Comparison of ENCODE assay signal across 11 cellular contexts in the genomic region with DNA sequence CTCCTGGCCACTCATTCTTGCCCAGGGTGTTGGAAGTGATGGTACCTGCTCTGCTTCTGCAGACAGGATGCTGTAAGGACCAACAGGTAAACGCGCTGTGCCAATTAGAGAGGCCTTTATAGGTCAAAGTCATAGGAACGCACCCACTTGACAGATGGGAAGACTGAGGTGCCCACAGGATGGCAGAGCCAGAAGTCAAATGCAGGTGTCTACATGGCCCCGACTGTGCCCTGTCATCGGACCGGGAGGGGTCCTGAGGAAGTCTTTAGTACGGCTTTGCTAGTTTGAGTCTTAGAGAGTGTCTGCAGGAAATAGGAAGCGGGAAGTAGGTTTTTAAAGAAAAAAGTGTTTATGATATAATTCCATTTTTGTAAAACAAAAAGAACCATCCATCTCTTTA. TPM values are rescaled to one million over a fixed set of nuclear protein-coding genes. Genes with fewer than 3 reads are reported as not detected.
DNase-seq lines count a peak whose midpoint lies in the region; ATAC-seq and FAIRE-seq lines count a peak whose summit lies in the region.
"Had no signal": no experiment of that assay in that cellular context is flagged by ENCODE, and none has a peak within 500 bp of the region (broad histone marks: within the 10 kb centered on the region; RNA-seq: fewer than 3 reads in every experiment).

No MANE protein-coding gene starts in this region.

- POLR2A ChIA-PET in activated naive CD8-positive, alpha-beta T cell treated with anti-CD3 and anti-CD28 coated beads, Interleukin-2, amount 10 ng/mL, durations not matched to agents 7 days and 5 days (lab: Charles Lee) = interaction anchor here (1.0 to 1.5 kb wide), 2 partner anchors 9 to 17 kb away, joined by 3 to 7 read pairs; no protein-coding TSS in a partner anchor

- no peak for ATAC-seq in activated naive CD8-positive, alpha-beta T cell treated with anti-CD3 and anti-CD28 coated beads, Interleukin-2, amount 10 ng/mL, durations not matched to agents 7 days and 5 days (ENCODE audit: low read depth)
- no peak for ATAC-seq in stimulated activated naive B cell treated with anti-CD40 and anti-IgM and Interleukin-4, amounts not matched to agents 10 μg/mL and 1 μg/mL and 100 μg/mL, for 72 hours (replicated peaks)

- H3K36me3 ChIP-seq in small intestine (ENCODE audit: control insufficient read depth in 2 of 2, insufficient read depth in 2 of 2, low read length in 2 of 2) = peaks cover 0 to under 1% of the 10 kb centered on the region in 2 donors

- H3K4me1 ChIP-seq in small intestine (ENCODE audit: control insufficient read depth in 2 of 2, insufficient read depth in 1 of 2, low read depth in 1 of 2, low read length in 1 of 2) = peaks cover 0 to 3% of the 10 kb centered on the region in 2 donors

- H3K4me1 Mint-ChIP-seq in T-helper 2 cell treated with Interferon-gamma antibody and Interleukin-4, amounts not matched to agents 5 μg/mL and 100 μg/mL, for 36 hours (ENCODE audit: low read depth) = peaks cover 46% of the 10 kb centered on the region
- H3K4me1 Mint-ChIP-seq in activated naive CD8-positive, alpha-beta T cell treated with anti-CD3 and anti-CD28 coated beads, Interleukin-2, amount 10 ng/mL, durations not matched to agents 7 days and 5 days = peaks cover 42% of the 10 kb centered on the region
- H3K4me1 Mint-ChIP-seq in stimulated activated naive B cell treated with anti-CD40 and anti-IgM and Interleukin-4, amounts not matched to agents 10 μg/mL and 1 μg/mL and 100 μg/mL, for 72 hours = peaks cover 41 to 59% of the 10 kb centered on the region in 2 donors

- peak overlapping the region; percentile 88 for H3K27ac Mint-ChIP-seq in T-helper 2 cell treated with Interferon-gamma antibody and Interleukin-4, amounts not matched to agents 5 μg/mL and 100 μg/mL, for 36 hours
- peak overlapping the region; percentile 94 for H3K27ac Mint-ChIP-seq in activated naive CD8-positive, alpha-beta T cell treated with anti-CD3 and anti-CD28 coated beads, Interleukin-2, amount 10 ng/mL, durations not matched to agents 7 days and 5 days
- peak overlapping the region; percentile 93 for H3K27ac Mint-ChIP-seq in stimulated activated naive B cell treated with anti-CD40 and anti-IgM and Interleukin-4, amounts not matched to agents 10 μg/mL and 1 μg/mL and 100 μg/mL, for 72 hours

- no peaks in the 10 kb centered on the region for H3K9me3 ChIP-seq in small intestine (ENCODE audit: control insufficient read depth, low read depth)

- no peaks in the 10 kb centered on the region for H3K9me3 Mint-ChIP-seq in T-helper 2 cell treated with Interferon-gamma antibody and Interleukin-4, amounts not matched to agents 5 μg/mL and 100 μg/mL, for 36 hours
- H3K9me3 Mint-ChIP-seq in activated naive CD8-positive, alpha-beta T cell treated with anti-CD3 and anti-CD28 coated beads, Interleukin-2, amount 10 ng/mL, durations not matched to agents 7 days and 5 days = no peaks in the 10 kb centered on the region
- H3K9me3 Mint-ChIP-seq in stimulated activated naive B cell treated with anti-CD40 and anti-IgM and Interleukin-4, amounts not matched to agents 10 μg/mL and 1 μg/mL and 100 μg/mL, for 72 hours = no peaks in the 10 kb centered on the region
- H3K9me3 Mint-ChIP-seq: endodermal cell had no signal

- H3K36me3 Mint-ChIP-seq in T-helper 2 cell treated with Interferon-gamma antibody and Interleukin-4, amounts not matched to agents 5 μg/mL and 100 μg/mL, for 36 hours (ENCODE audit: low read depth) = peaks cover 14% of the 10 kb centered on the region
- H3K36me3 Mint-ChIP-seq in activated naive CD8-positive, alpha-beta T cell treated with anti-CD3 and anti-CD28 coated beads, Interleukin-2, amount 10 ng/mL, durations not matched to agents 7 days and 5 days = peaks cover 13% of the 10 kb centered on the region
- H3K36me3 Mint-ChIP-seq in stimulated activated naive B cell treated with anti-CD40 and anti-IgM and Interleukin-4, amounts not matched to agents 10 μg/mL and 1 μg/mL and 100 μg/mL, for 72 hours = peaks cover 8 to 30% of the 10 kb centered on the region in 2 donors

- H3K27me3 ChIP-seq in layer of hippocampus (ENCODE audit: control insufficient read depth, insufficient read depth, low read length) (no peaks in the 10 kb centered on the region), small intestine (ENCODE audit: control insufficient read depth in 2 of 2, insufficient read depth in 2 of 2, low read length in 2 of 2) (no peaks in the 10 kb centered on the region)

- no peak for DNase-seq in T-helper 2 cell treated with Interferon-gamma antibody and Interleukin-4, amounts not matched to agents 5 μg/mL and 100 μg/mL, for 36 hours (ENCODE audit: low spot score)
- DNase-seq in T-helper 2 cell = no peak
- no peak for DNase-seq in activated naive CD8-positive, alpha-beta T cell treated with anti-CD3 and anti-CD28 coated beads, Interleukin-2, amount 10 ng/mL, durations not matched to agents 7 days and 5 days
- DNase-seq in stimulated activated naive B cell treated with anti-CD40 and anti-IgM and Interleukin-4, amounts not matched to agents 10 μg/mL and 1 μg/mL and 100 μg/mL, for 72 hours = no peak
- no peak for DNase-seq in epidermal melanocyte (ENCODE audit: insufficient read length, low spot score)
- no peak for DNase-seq in globus pallidus (ENCODE audit: low spot score)
- no peak for DNase-seq in small intestine
- DNase-seq: NCI-H1105 treated with DMSO at 0.1 percent for 48 hours had no signal

- H3K27ac ChIP-seq in layer of hippocampus (ENCODE audit: low read depth, low read length) (peak overlapping the region; percentile 72), small intestine (ENCODE audit: low read depth in 1 of 2, low read length in 1 of 2) (peak overlapping the region in 1 of 2 donors; percentile 30)

- peak overlapping the region; percentile 65 for H3K4me3 Mint-ChIP-seq in T-helper 2 cell treated with Interferon-gamma antibody and Interleukin-4, amounts not matched to agents 5 μg/mL and 100 μg/mL, for 36 hours
- no peak overlapping the region for H3K4me3 Mint-ChIP-seq in activated naive CD8-positive, alpha-beta T cell treated with anti-CD3 and anti-CD28 coated beads, Interleukin-2, amount 10 ng/mL, durations not matched to agents 7 days and 5 days
- H3K4me3 Mint-ChIP-seq in stimulated activated naive B cell treated with anti-CD40 and anti-IgM and Interleukin-4, amounts not matched to agents 10 μg/mL and 1 μg/mL and 100 μg/mL, for 72 hours = peak overlapping the region; percentile 34 to 81
- H3K4me3 Mint-ChIP-seq: endodermal cell had no signal

- no peaks in the 10 kb centered on the region for H3K27me3 Mint-ChIP-seq in T-helper 2 cell treated with Interferon-gamma antibody and Interleukin-4, amounts not matched to agents 5 μg/mL and 100 μg/mL, for 36 hours (ENCODE audit: low read depth)
- H3K27me3 Mint-ChIP-seq in activated naive CD8-positive, alpha-beta T cell treated with anti-CD3 and anti-CD28 coated beads, Interleukin-2, amount 10 ng/mL, durations not matched to agents 7 days and 5 days = no peaks in the 10 kb centered on the region
- no peaks in the 10 kb centered on the region for H3K27me3 Mint-ChIP-seq in stimulated activated naive B cell treated with anti-CD40 and anti-IgM and Interleukin-4, amounts not matched to agents 10 μg/mL and 1 μg/mL and 100 μg/mL, for 72 hours

- no peak overlapping the region for H3K4me3 ChIP-seq in small intestine (ENCODE audit: low read depth in 1 of 2, low read length in 2 of 2)

- FAIRE-seq in small intestine (lab: Jason Lieb, UNC) = no peak
- FAIRE-seq: A204.1 had no signal

- WGBS in small intestine, 3 donors = 86 to 95% (median 92%) methylated on average over 8 of the region's 8 CpGs

RNA-seq across cellular contexts. Expression of a gene that starts 57.3 kb away (rescaled TPM):
- total RNA-seq in activated naive CD8-positive, alpha-beta T cell treated with anti-CD3 and anti-CD28 coated beads, Interleukin-2, amount 10 ng/mL, durations not matched to agents 7 days and 5 days = 100 to 1,000 TPM; 118 to 123 TPM
- polyA plus RNA-seq in small intestine = 10 to 100 TPM in 1 of 3 donors, 1 to 10 TPM in 2; 3.8 to 21.8 (median 10.0) TPM
